Comparison of ENCODE assay signal across 1 cellular context in genomic region chr4:3485011-3485881, GRCh38.
TF ChIP-seq lines count a peak whose summit lies in the region.

No MANE protein-coding gene starts in this region.

TF ChIP-seq in SK-N-SH treated with all-trans-retinoic acid at 6 μM for 48 hours, 23 proteins besides CTCF, POLR2A, EP300 and RAD21 (continued from another document):
- no peak for TF ChIP-seq PATZ1 (CRISPR knock-in tag; IDR thresholded peaks at IDR 0.05; ENCODE audit: borderline replicate concordance)
- no peak for TF ChIP-seq ZC3H10 (CRISPR knock-in tag; IDR thresholded peaks at IDR 0.05)
- no peak for TF ChIP-seq OSR1 (CRISPR knock-in tag; IDR thresholded peaks at IDR 0.05)
TF ChIP-seq in SK-N-SH treated with all-trans-retinoic acid at 6 μM for 48 hours: peak in this region for 0.
